33 cellular contexts compared by ENCODE assay signal in genomic region chr20:50797142-50797541, GRCh38. TPM values are rescaled to one million over a fixed set of nuclear protein-coding genes. Genes with fewer than 3 reads are reported as not detected.
DNase-seq lines count a peak whose midpoint lies in the region; ATAC-seq, FAIRE-seq and TF ChIP-seq lines count a peak whose summit lies in the region.
"Had no signal": no experiment of that assay in that cellular context is flagged by ENCODE, and none has a peak within 500 bp of the region (broad histone marks: within the 10 kb centered on the region; RNA-seq: fewer than 3 reads in every experiment).

No MANE protein-coding gene starts in this region.

- peaks cover 30% of the 10 kb centered on the region for H3K4me1 Mint-ChIP-seq in CD8-positive, alpha-beta T cell (ENCODE audit: low read depth)

- ATAC-seq in A549 (no peak), PC-3 (no peak), left cardiac atrium (no peak), heart left ventricle (no peak)
- ATAC-seq in CD8-positive, alpha-beta T cell: no peak
- ATAC-seq: activated CD8-positive, alpha-beta memory T cell treated with anti-CD3 and anti-CD28 coated beads, Interleukin-2, amount 10 ng/mL, durations not matched to agents 7 days and 5 days; activated T-cell treated with anti-CD3 and anti-CD28 coated beads, Interleukin-2, amount 50 U/mL, for 4 hours; effector memory CD8-positive, alpha-beta T cell; left lobe of liver; sciatic nerve had no signal

- no peak for TF ChIP-seq POLR2A in A549 (IDR thresholded peaks at IDR 0.05; ENCODE audit: low read length)
- TF ChIP-seq POLR2A in heart left ventricle (IDR thresholded peaks at IDR 0.05): no peak

- TF ChIP-seq RAD21 in A549 (conservative IDR thresholded peaks at IDR 0.05 in 1 of 2, IDR thresholded peaks at IDR 0.05 in 1 of 2): no peak

- peaks cover 10% of the 10 kb centered on the region; the same call in 1 of the 2 replicates for H3K79me2 ChIP-seq in PC-3 (ENCODE audit: low read length)
- peaks cover 4% of the 10 kb centered on the region for H3K79me2 ChIP-seq in mammary epithelial cell (ENCODE audit: insufficient read depth, low read length)
- H3K79me2 ChIP-seq in PC-9 (ENCODE audit: low read depth): no peaks in the 10 kb centered on the region

- dilution Hi-C loops in mammary epithelial cell (cut with HindIII; ENCODE audit: low sequenced_read_pairs): loop anchor here (5.0 to 25.0 kb wide), 2 partner anchors 35 to 515 kb away; no protein-coding TSS in a partner anchor

- peak overlapping the region; percentile 69 for H3K27ac Mint-ChIP-seq in CD8-positive, alpha-beta T cell
- H3K27ac Mint-ChIP-seq: activated CD8-positive, alpha-beta memory T cell treated with anti-CD3 and anti-CD28 coated beads, Interleukin-2, amount 10 ng/mL, durations not matched to agents 7 days and 5 days; effector memory CD8-positive, alpha-beta T cell; progenitor cell of endocrine pancreas; T-helper 1 cell treated with Interleukin-12 subunit alpha and Interleukin-12 subunit beta and Interleukin-4 antibody, amounts not matched to agents 30 μg/mL and 1 μg/mL, for 36 hours had no signal

- H3K9me3 Mint-ChIP-seq in CD8-positive, alpha-beta T cell: no peaks in the 10 kb centered on the region
- H3K9me3 Mint-ChIP-seq: activated T-cell treated with anti-CD3 and anti-CD28 coated beads, Interleukin-2, amount 50 U/mL, for 4 hours; effector memory CD8-positive, alpha-beta T cell; T-helper 1 cell treated with Interleukin-12 subunit alpha and Interleukin-12 subunit beta and Interleukin-4 antibody, amounts not matched to agents 30 μg/mL and 1 μg/mL, for 36 hours had no signal

- H3K9ac ChIP-seq in PC-3 (ENCODE audit: low read length) (no peak overlapping the region), mammary epithelial cell (ENCODE audit: insufficient read depth, low read length) (no peak overlapping the region)
- H3K9ac ChIP-seq: GM23248 had no signal

- no peak for TF ChIP-seq EP300 in A549 (IDR thresholded peaks at IDR 0.05)

- DNase-seq in A549 (ENCODE audit: low read depth in 1 of 2, low spot score in 1 of 2) (no peak), PC-3 (no peak), mammary epithelial cell (no peak), left cardiac atrium (no peak), kidney glomerular epithelial cell (lab: John Stamatoyannopoulos, UW) (no peak), PC-9 (no peak), heart left ventricle (no peak)
- no peak for DNase-seq in CD8-positive, alpha-beta T cell
- DNase-seq: ACHN; activated CD4-positive, alpha-beta T cell treated with anti-CD3 and anti-CD28 coated beads, Interleukin-2, amount 50 U/mL, for 1 hour; activated CD4-positive, CD25-positive, alpha-beta regulatory T cell; activated CD8-positive, alpha-beta memory T cell treated with anti-CD3 and anti-CD28 coated beads, Interleukin-2, amount 10 ng/mL, durations not matched to agents 7 days and 5 days; activated gamma-delta T cell; activated T-cell treated with anti-CD3 and anti-CD28 coated beads, Interleukin-2, amount 50 U/mL, for 4 hours; central memory CD4-positive, alpha-beta T cell; COR-L47; effector memory CD8-positive, alpha-beta T cell; GM23248; KG1; mesenchymal stem cell; MM.1S; NCI-H1436; NCI-H2081; NCI-H524 treated with DMSO at 0.1 percent for 48 hours; stimulated activated CD4-positive, alpha-beta T cell treated with anti-CD3 and anti-CD28 coated beads, Interleukin-12 subunit alpha, Interleukin-12 subunit beta, amount 100 ng/mL, for 4 hours; stimulated activated CD4-positive, alpha-beta T cell treated with anti-CD3 and anti-CD28 coated beads, Interleukin-2, amount 100 ng/mL, for 48 hours had no signal

- H3K27me3 Mint-ChIP-seq in CD8-positive, alpha-beta T cell (ENCODE audit: low read depth): no peaks in the 10 kb centered on the region
- H3K27me3 Mint-ChIP-seq: activated CD8-positive, alpha-beta memory T cell treated with anti-CD3 and anti-CD28 coated beads, Interleukin-2, amount 10 ng/mL, durations not matched to agents 7 days and 5 days; effector memory CD8-positive, alpha-beta T cell; progenitor cell of endocrine pancreas had no signal

- CTCF ChIA-PET in A549 (lab: Yijun Ruan, JAX) (interaction anchor here (0.6 to 9.0 kb wide), 4 partner anchors 9 to 797 kb away, joined by 3 to 187 read pairs (median 3); partner anchors contain the start of gene ADNP), PC-3 (lab: Charles Lee) (no interaction called here), mammary epithelial cell (lab: Charles Lee; ENCODE audit: low non-redundant PET) (no interaction called here), PC-9 (lab: Charles Lee) (interaction anchor here (0.7 kb wide), 1 partner anchor 132 kb away, joined by 5 read pairs; no protein-coding TSS in a partner anchor)
- CTCF ChIA-PET in CD8-positive, alpha-beta T cell (lab: Charles Lee): interaction anchor here (3.2 kb wide), 1 partner anchor 132 kb away, joined by 12 read pairs; no protein-coding TSS in a partner anchor

- FAIRE-seq in A549 (lab: Jason Lieb, UNC): no peak
- FAIRE-seq: G401.6 had no signal

- H3K27ac ChIP-seq in A549 (no peak overlapping the region), PC-3 (ENCODE audit: low read length) (no peak overlapping the region), mammary epithelial cell (ENCODE audit: insufficient read depth, low read depth, low read length) (no peak overlapping the region), PC-9 (no peak overlapping the region), heart left ventricle (no peak overlapping the region)
- no peak overlapping the region for H3K27ac ChIP-seq in CD8-positive, alpha-beta T cell (ENCODE audit: low read depth, low read length)
- H3K27ac ChIP-seq: GM23248, SJSA1, tibial nerve had no signal

- H3K4me3 ChIP-seq in A549 (no peak overlapping the region), PC-3 (ENCODE audit: low read length) (no peak overlapping the region), mammary epithelial cell (replicated peaks in 1 of 3; ENCODE audit: insufficient read depth in 1 of 3, low read depth in 2 of 3, low read length in 3 of 3) (no peak overlapping the region), PC-9 (no peak overlapping the region), heart left ventricle (no peak overlapping the region)
- no peak overlapping the region for H3K4me3 ChIP-seq in CD8-positive, alpha-beta T cell (ENCODE audit: low read depth, low read length)
- H3K4me3 ChIP-seq: GM23248, SJSA1, tibial nerve had no signal

- no peaks in the 10 kb centered on the region for H3K36me3 ChIP-seq in CD8-positive, alpha-beta T cell (ENCODE audit: insufficient read depth, low read length)
- H3K36me3 ChIP-seq in PC-3 (ENCODE audit: low read depth, low read length): no peaks in the 10 kb centered on the region
- no peaks in the 10 kb centered on the region for H3K36me3 ChIP-seq in mammary epithelial cell (ENCODE audit: insufficient read depth, low read length)
- no peaks in the 10 kb centered on the region for H3K36me3 ChIP-seq in PC-9 (ENCODE audit: low read depth)
- H3K36me3 ChIP-seq in heart left ventricle: no peaks in the 10 kb centered on the region
- H3K36me3 ChIP-seq: SJSA1, tibial nerve had no signal

- H4K20me1 ChIP-seq in PC-3 (ENCODE audit: low read length) (no peaks in the 10 kb centered on the region), mammary epithelial cell (ENCODE audit: insufficient read depth, low read length) (no peaks in the 10 kb centered on the region), PC-9 (ENCODE audit: insufficient read depth) (no peaks in the 10 kb centered on the region)

- H3K4me1 ChIP-seq in A549 (0 out of 3 replicates have a peak, but pooled peaks cover 5% of the 10 kb centered on the region), PC-3 (ENCODE audit: insufficient read depth, low read length) (peaks cover 13% of the 10 kb centered on the region; the same call in 1 of the 2 replicates), mammary epithelial cell (ENCODE audit: insufficient read depth, low read length) (no peaks in the 10 kb centered on the region), PC-9 (replicated peaks; ENCODE audit: insufficient read depth) (no peaks in the 10 kb centered on the region; the same call in 1 of the 2 replicates), heart left ventricle (peaks cover 0 to 21% (median 7%) of the 10 kb centered on the region in 12 donors)
- H3K4me1 ChIP-seq in CD8-positive, alpha-beta T cell (ENCODE audit: insufficient read depth, low read length): peaks cover 18% of the 10 kb centered on the region

- POLR2A ChIA-PET in A549 (lab: Yijun Ruan, JAX): no interaction called here
- POLR2A ChIA-PET in CD8-positive, alpha-beta T cell (lab: Charles Lee): interaction anchor here (1.7 to 4.6 kb wide), 2 partner anchors 27 to 133 kb away, joined by 5 to 77 read pairs; partner anchors contain the start of gene ADNP
- POLR2A ChIA-PET in PC-3 (lab: Charles Lee; ENCODE audit: unreplicated experiment): no interaction called here
- POLR2A ChIA-PET in PC-9 (lab: Charles Lee; ENCODE audit: unreplicated experiment): no interaction called here

- H3K9me3 ChIP-seq in A549: no peaks in the 10 kb centered on the region
- H3K9me3 ChIP-seq in CD8-positive, alpha-beta T cell (ENCODE audit: low read length): no peaks in the 10 kb centered on the region
- H3K9me3 ChIP-seq in PC-3 (ENCODE audit: low read length): no peaks in the 10 kb centered on the region
- H3K9me3 ChIP-seq in mammary epithelial cell (replicated peaks; ENCODE audit: insufficient read depth, low read length): no peaks in the 10 kb centered on the region
- H3K9me3 ChIP-seq in PC-9 (ENCODE audit: insufficient read depth, low read depth): no peaks in the 10 kb centered on the region
- H3K9me3 ChIP-seq in heart left ventricle: no peaks in the 10 kb centered on the region
- H3K9me3 ChIP-seq: SJSA1, tibial nerve had no signal

- no peaks in the 10 kb centered on the region for H3K9me2 ChIP-seq in PC-3 (replicated peaks; ENCODE audit: low read length)
- no peaks in the 10 kb centered on the region for H3K9me2 ChIP-seq in PC-9 (ENCODE audit: insufficient read depth)

- peaks cover 23% of the 10 kb centered on the region for H3K36me3 Mint-ChIP-seq in CD8-positive, alpha-beta T cell

- in situ Hi-C loops in mammary epithelial cell (cut with MboI; ENCODE audit: low sequenced_read_pairs in 2 of 2): loop anchor here in 1 of 2 donors (10.0 kb wide), 1 partner anchor 138 kb away; the partner anchor contains the start of gene ADNP

- WGBS in A549 (ENCODE audit: missing lambda C conversion rate): 89% methylated on average over 4 of the region's 4 CpGs
- 93% methylated on average over 4 of the region's 4 CpGs for WGBS in mammary epithelial cell (ENCODE audit: low coverage, missing lambda C conversion rate)
- WGBS in heart left ventricle, 4 donors: 91 to 94% (median 93%) methylated on average over 4 of the region's 4 CpGs

- intact Hi-C loops in CD8-positive, alpha-beta T cell (cut with DNase I, micrococcal nuclease): loop anchor here in 1 of 2 experiments (10.0 kb wide), 1 partner anchor 188 kb away; no protein-coding TSS in a partner anchor
- intact Hi-C loops in PC-3 (cut with micrococcal nuclease): no loop called here
- intact Hi-C loops in mammary epithelial cell (cut with micrococcal nuclease): loop anchor here (10.0 kb wide), 1 partner anchor 798 kb away; no protein-coding TSS in a partner anchor
- intact Hi-C loops in left cardiac atrium (cut with DNase I): loop anchor here (10.0 kb wide), 2 partner anchors 118 to 508 kb away; no protein-coding TSS in a partner anchor
- intact Hi-C loops in PC-9 (cut with micrococcal nuclease; ENCODE audit: unreplicated experiment): loop anchor here (10.0 kb wide), 2 partner anchors 188 to 828 kb away; no protein-coding TSS in a partner anchor
- intact Hi-C loops in heart left ventricle (cut with DNase I): loop anchor here in 6 of 10 donors (5.0 to 10.0 kb wide), 5 partner anchors 128 to 528 kb away; no protein-coding TSS in a partner anchor

- BruUV-seq in PC-3 (replicated peaks; lab: Mats Ljungman, UMichigan): TSS peak; percentile 32
- TSS peak; percentile 41 for BruUV-seq in mammary epithelial cell (replicated peaks; lab: Mats Ljungman, UMichigan)
- no TSS peak for BruUV-seq in PC-9 (replicated peaks; lab: Mats Ljungman, UMichigan)

- H3K4me3 Mint-ChIP-seq in CD8-positive, alpha-beta T cell: no peak overlapping the region
- H3K4me3 Mint-ChIP-seq: activated CD8-positive, alpha-beta memory T cell treated with anti-CD3 and anti-CD28 coated beads, Interleukin-2, amount 10 ng/mL, durations not matched to agents 7 days and 5 days; activated T-cell treated with anti-CD3 and anti-CD28 coated beads, Interleukin-2, amount 50 U/mL, for 4 hours; effector memory CD8-positive, alpha-beta T cell; T-helper 1 cell treated with Interleukin-12 subunit alpha and Interleukin-12 subunit beta and Interleukin-4 antibody, amounts not matched to agents 30 μg/mL and 1 μg/mL, for 36 hours had no signal

- TF ChIP-seq CTCF in A549 (IDR thresholded peaks at IDR 0.05) (no peak), PC-3 (conservative IDR thresholded peaks at IDR 0.05; ENCODE audit: low read depth, low read length) (no peak), mammary epithelial cell (conservative IDR thresholded peaks at IDR 0.05 in 1 of 2, IDR thresholded peaks at IDR 0.05 in 1 of 2; ENCODE audit: extremely low read depth in 1 of 2, insufficient read depth in 1 of 2, low read depth in 1 of 2, low read length in 2 of 2) (no peak), PC-9 (conservative IDR thresholded peaks at IDR 0.05) (no peak), heart left ventricle (IDR thresholded peaks at IDR 0.05) (no peak)
- no peak for TF ChIP-seq CTCF in CD8-positive, alpha-beta T cell (IDR thresholded peaks at IDR 0.05)

- no peaks in the 10 kb centered on the region for H3K27me3 ChIP-seq in CD8-positive, alpha-beta T cell (ENCODE audit: insufficient read depth, low read length)
- H3K27me3 ChIP-seq in PC-3 (ENCODE audit: low read length) (no peaks in the 10 kb centered on the region), mammary epithelial cell (ENCODE audit: insufficient read depth, low read length) (no peaks in the 10 kb centered on the region), PC-9 (ENCODE audit: insufficient read depth, low read depth) (no peaks in the 10 kb centered on the region), heart left ventricle (peaks cover 0 to 6% (median 0%) of the 10 kb centered on the region in 9 donors)
- H3K27me3 ChIP-seq: SJSA1, tibial nerve had no signal

- H3K4me2 ChIP-seq in A549: no peak overlapping the region
- no peak overlapping the region for H3K4me2 ChIP-seq in PC-3 (ENCODE audit: low read length)
- H3K4me2 ChIP-seq in mammary epithelial cell (ENCODE audit: insufficient read depth, low read depth, low read length): no peak overlapping the region
- H3K4me2 ChIP-seq in PC-9: no peak overlapping the region

- H3F3A ChIP-seq in PC-3 (ENCODE audit: low read length, unreplicated experiment) (no peaks in the 10 kb centered on the region), PC-9 (ENCODE audit: insufficient read depth, low read depth) (peaks cover 8% of the 10 kb centered on the region; the same call in 1 of the 2 replicates)

- H2AFZ ChIP-seq in PC-3 (ENCODE audit: low read length): no peak overlapping the region
- H2AFZ ChIP-seq in mammary epithelial cell (ENCODE audit: low read depth, low read length): no peak overlapping the region
- no peak overlapping the region for H2AFZ ChIP-seq in PC-9
- H2AFZ ChIP-seq: GM23248 had no signal

RNA-seq across cellular contexts. Expression of gene BCAS4, which starts 2.3 kb away (rescaled TPM):
- polyA plus RNA-seq in A549 (2011; rRNA removed) (15.5 and 16.9 TPM in 2 replicates), A549 (2017; fragmentation: RNase III; extraction: RNeasy Plus Mini Kit Qiagen cat#74134 plus additional on column Dnase treatment) (45.9 to 48.4 TPM (median 46.6 TPM) in 3 replicates), mammary epithelial cell (21.4 TPM), heart left ventricle (1 to 10 TPM in 1 of 2 donors, under 1 TPM in 1; 0.78 to 1.8 TPM)
- polyA plus RNA-seq in A549 (2012; cell fraction: cytosol; rRNA removed): 48.8 and 49.8 TPM in 2 replicates
- polyA plus RNA-seq in A549 (2012; cell fraction: nucleus; rRNA removed): 14.4 and 23.6 TPM in 2 replicates
- 8.7 and 10.3 TPM in 2 replicates for polyA minus RNA-seq in A549 (2011; rRNA and poly(A)+ RNA removed)
- 10 to 100 TPM; 29.4 to 32.3 TPM for total RNA-seq in CD8-positive, alpha-beta T cell
- total RNA-seq in PC-3 (2014; rRNA removed) (49.9 and 56.9 TPM in 2 replicates), mammary epithelial cell (10 to 100 TPM; 15.0 to 16.4 TPM), left cardiac atrium (1 to 10 TPM; 1.2 to 3.3 TPM), PC-9 (2021) (7.6 and 12.4 TPM in 2 replicates), heart left ventricle (1 to 10 TPM; 1.7 to 5.1 (median 2.1) TPM)
- polyA minus RNA-seq in mammary epithelial cell: 2.7 TPM

Comparison
In these comparisons a context has a peak if more than half of its experiments do, and no peak if none do; other contexts are left out.
1. CTCF ChIA-PET loops: an anchor here in A549 (0.6 to 9.0 kb wide), CD8-positive, alpha-beta T cell (3.2 kb wide) and PC-9 (0.7 kb wide); none called in PC-3 and mammary epithelial cell.